8 cellular contexts compared by ENCODE assay signal in genomic region chr6:134221250-134221649, GRCh38.
"Had no signal": no experiment of that assay in that cellular context is flagged by ENCODE, and none has a peak within 500 bp of the region (broad histone marks: within the 10 kb centered on the region; RNA-seq: fewer than 3 reads in every experiment).

No MANE protein-coding gene starts in this region.

- ATAC-seq: GM12878 had no signal

- H3K4me3 ChIP-seq: GM12878 had no signal

- DNase-seq: GDM1, GF-D8 had no signal

- FAIRE-seq: G401.6, GM12878, GM12891, GM12892, GM18507, GM19239 had no signal
